ENCODE assay signal across 1 cellular context in genomic region chr12:57621497-57622292, GRCh38.
TF ChIP-seq lines count a peak whose summit lies in the region.

No MANE protein-coding gene starts in this region.

TF ChIP-seq in HepG2, 621 proteins besides CTCF, POLR2A, EP300 and RAD21 (continued from another document and continues in another):
- TF ChIP-seq, protein P1, sequence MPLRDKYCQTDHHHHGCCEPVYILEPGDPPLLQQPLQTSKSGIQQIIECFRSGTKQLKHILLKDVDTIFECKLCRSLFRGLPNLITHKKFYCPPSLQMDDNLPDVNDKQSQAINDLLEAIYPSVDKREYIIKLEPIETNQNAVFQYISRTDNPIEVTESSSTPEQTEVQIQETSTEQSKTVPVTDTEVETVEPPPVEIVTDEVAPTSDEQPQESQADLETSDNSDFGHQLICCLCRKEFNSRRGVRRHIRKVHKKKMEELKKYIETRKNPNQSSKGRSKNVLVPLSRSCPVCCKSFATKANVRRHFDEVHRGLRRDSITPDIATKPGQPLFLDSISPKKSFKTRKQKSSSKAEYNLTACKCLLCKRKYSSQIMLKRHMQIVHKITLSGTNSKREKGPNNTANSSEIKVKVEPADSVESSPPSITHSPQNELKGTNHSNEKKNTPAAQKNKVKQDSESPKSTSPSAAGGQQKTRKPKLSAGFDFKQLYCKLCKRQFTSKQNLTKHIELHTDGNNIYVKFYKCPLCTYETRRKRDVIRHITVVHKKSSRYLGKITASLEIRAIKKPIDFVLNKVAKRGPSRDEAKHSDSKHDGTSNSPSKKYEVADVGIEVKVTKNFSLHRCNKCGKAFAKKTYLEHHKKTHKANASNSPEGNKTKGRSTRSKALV (CRISPR knock-in tag; IDR thresholded peaks at IDR 0.05), result peak; percentile 88
- 0 out of 2 replicates have a peak, but pooled peaks have one; percentile 43 for TF ChIP-seq HNF1B (CRISPR knock-in tag; IDR thresholded peaks at IDR 0.05)
- TF ChIP-seq ZIK1 (CRISPR knock-in tag; IDR thresholded peaks at IDR 0.05; ENCODE audit: borderline replicate concordance, low read depth), result peak; percentile 75; the same call in 1 of the 2 replicates
- no peak for TF ChIP-seq AHR (CRISPR knock-in tag; IDR thresholded peaks at IDR 0.05)
- TF ChIP-seq MIXL1 (CRISPR knock-in tag; IDR thresholded peaks at IDR 0.05), result no peak
- TF ChIP-seq ZNF547 (CRISPR knock-in tag; IDR thresholded peaks at IDR 0.05), result peak; percentile 38; the same call in 1 of the 2 replicates
- peak; percentile 55; the same call in 1 of the 2 replicates for TF ChIP-seq NFKB2 (CRISPR knock-in tag; IDR thresholded peaks at IDR 0.05; ENCODE audit: borderline replicate concordance)
- peak; percentile 49 for TF ChIP-seq HNRNPLL (IDR thresholded peaks at IDR 0.05; ENCODE audit: low read depth, low read length, poor library complexity, severe bottlenecking)
- TF ChIP-seq ZBTB49 (CRISPR knock-in tag; IDR thresholded peaks at IDR 0.05; ENCODE audit: borderline replicate concordance), result no peak
- peak; percentile 30; the same call in 1 of the 2 replicates for TF ChIP-seq SALL1 (CRISPR knock-in tag; IDR thresholded peaks at IDR 0.05)
- TF ChIP-seq, protein P2, sequence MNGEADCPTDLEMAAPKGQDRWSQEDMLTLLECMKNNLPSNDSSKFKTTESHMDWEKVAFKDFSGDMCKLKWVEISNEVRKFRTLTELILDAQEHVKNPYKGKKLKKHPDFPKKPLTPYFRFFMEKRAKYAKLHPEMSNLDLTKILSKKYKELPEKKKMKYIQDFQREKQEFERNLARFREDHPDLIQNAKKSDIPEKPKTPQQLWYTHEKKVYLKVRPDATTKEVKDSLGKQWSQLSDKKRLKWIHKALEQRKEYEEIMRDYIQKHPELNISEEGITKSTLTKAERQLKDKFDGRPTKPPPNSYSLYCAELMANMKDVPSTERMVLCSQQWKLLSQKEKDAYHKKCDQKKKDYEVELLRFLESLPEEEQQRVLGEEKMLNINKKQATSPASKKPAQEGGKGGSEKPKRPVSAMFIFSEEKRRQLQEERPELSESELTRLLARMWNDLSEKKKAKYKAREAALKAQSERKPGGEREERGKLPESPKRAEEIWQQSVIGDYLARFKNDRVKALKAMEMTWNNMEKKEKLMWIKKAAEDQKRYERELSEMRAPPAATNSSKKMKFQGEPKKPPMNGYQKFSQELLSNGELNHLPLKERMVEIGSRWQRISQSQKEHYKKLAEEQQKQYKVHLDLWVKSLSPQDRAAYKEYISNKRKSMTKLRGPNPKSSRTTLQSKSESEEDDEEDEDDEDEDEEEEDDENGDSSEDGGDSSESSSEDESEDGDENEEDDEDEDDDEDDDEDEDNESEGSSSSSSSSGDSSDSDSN (CRISPR knock-in tag; IDR thresholded peaks at IDR 0.05), result peak; percentile 53
- no peak for TF ChIP-seq ZNF75D (CRISPR knock-in tag; IDR thresholded peaks at IDR 0.05; ENCODE audit: borderline replicate concordance)
- TF ChIP-seq ZMYM4 (CRISPR knock-in tag; IDR thresholded peaks at IDR 0.05), result 0 out of 2 replicates have a peak, but pooled peaks have one; percentile 30
- peak; percentile 66; the same call in 1 of the 2 replicates for TF ChIP-seq MYPOP (CRISPR knock-in tag; IDR thresholded peaks at IDR 0.05)
- TF ChIP-seq, protein P3, sequence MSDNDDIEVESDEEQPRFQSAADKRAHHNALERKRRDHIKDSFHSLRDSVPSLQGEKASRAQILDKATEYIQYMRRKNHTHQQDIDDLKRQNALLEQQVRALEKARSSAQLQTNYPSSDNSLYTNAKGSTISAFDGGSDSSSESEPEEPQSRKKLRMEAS (IDR thresholded peaks at IDR 0.05), result peak; percentile 29; the same call in 1 of the 2 replicates
- TF ChIP-seq ZNF607 (CRISPR knock-in tag; IDR thresholded peaks at IDR 0.05; ENCODE audit: borderline replicate concordance), result peak; percentile 81; the same call in 1 of the 2 replicates
- TF ChIP-seq, protein P4, sequence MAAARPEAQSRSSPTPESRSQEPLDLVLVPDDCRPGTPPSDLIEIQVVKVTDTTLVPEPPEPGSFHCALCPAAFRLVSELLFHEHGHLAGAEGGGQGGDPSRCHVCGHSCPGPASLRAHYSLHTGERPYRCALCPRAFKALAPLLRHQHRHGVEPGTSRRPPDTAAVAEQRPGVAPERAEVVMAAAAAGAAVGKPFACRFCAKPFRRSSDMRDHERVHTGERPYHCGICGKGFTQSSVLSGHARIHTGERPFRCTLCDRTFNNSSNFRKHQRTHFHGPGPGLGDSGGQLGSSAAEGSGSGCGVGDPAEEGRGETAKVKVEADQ (CRISPR knock-in tag; IDR thresholded peaks at IDR 0.05; ENCODE audit: borderline replicate concordance), result no peak
- TF ChIP-seq CHCHD3 (CRISPR knock-in tag; IDR thresholded peaks at IDR 0.05), result peak; percentile 78; the same call in 1 of the 2 replicates
- 0 out of 2 replicates have a peak, but pooled peaks have one; percentile 68 for TF ChIP-seq DZIP1 (CRISPR knock-in tag; IDR thresholded peaks at IDR 0.05)
- TF ChIP-seq MED1 (CRISPR knock-in tag; IDR thresholded peaks at IDR 0.05), result peak; percentile 30; the same call in 1 of the 2 replicates
- TF ChIP-seq ZNF512 (CRISPR knock-in tag; IDR thresholded peaks at IDR 0.05), result peak; percentile 82
- no peak for TF ChIP-seq ZNF335 (CRISPR knock-in tag; IDR thresholded peaks at IDR 0.05)
- 0 out of 2 replicates have a peak, but pooled peaks have one; percentile 46 for TF ChIP-seq ZNF263 (CRISPR knock-in tag; IDR thresholded peaks at IDR 0.05)
- TF ChIP-seq THAP11 (CRISPR knock-in tag; IDR thresholded peaks at IDR 0.05), result peak; percentile 37; the same call in 1 of the 2 replicates
- TF ChIP-seq HDAC1 (CRISPR knock-in tag; IDR thresholded peaks at IDR 0.05), result peak; percentile 31; the same call in 1 of the 2 replicates
- TF ChIP-seq ZGPAT (CRISPR knock-in tag; IDR thresholded peaks at IDR 0.05), result 0 out of 2 replicates have a peak, but pooled peaks have one; percentile 22
- TF ChIP-seq ZNF687 (CRISPR knock-in tag; IDR thresholded peaks at IDR 0.05), result peak; percentile 78
- TF ChIP-seq SMC3 (IDR thresholded peaks at IDR 0.05; ENCODE audit: low read length), result peak; percentile 54
- TF ChIP-seq ZNF274 (CRISPR knock-in tag; IDR thresholded peaks at IDR 0.05), result peak; percentile 78; the same call in 1 of the 2 replicates
- TF ChIP-seq MXD3 (CRISPR knock-in tag; IDR thresholded peaks at IDR 0.05), result peak; percentile 19; the same call in 1 of the 2 replicates
- no peak for TF ChIP-seq ARNT (IDR thresholded peaks at IDR 0.05)
- TF ChIP-seq ZFP82 (CRISPR knock-in tag; IDR thresholded peaks at IDR 0.05; ENCODE audit: borderline replicate concordance), result no peak
- no peak for TF ChIP-seq MTA3 (CRISPR knock-in tag; IDR thresholded peaks at IDR 0.05)
- TF ChIP-seq ZFP37 (CRISPR knock-in tag; IDR thresholded peaks at IDR 0.05; ENCODE audit: borderline replicate concordance), result peak; percentile 57; the same call in 1 of the 2 replicates
